In the genomic region with DNA sequence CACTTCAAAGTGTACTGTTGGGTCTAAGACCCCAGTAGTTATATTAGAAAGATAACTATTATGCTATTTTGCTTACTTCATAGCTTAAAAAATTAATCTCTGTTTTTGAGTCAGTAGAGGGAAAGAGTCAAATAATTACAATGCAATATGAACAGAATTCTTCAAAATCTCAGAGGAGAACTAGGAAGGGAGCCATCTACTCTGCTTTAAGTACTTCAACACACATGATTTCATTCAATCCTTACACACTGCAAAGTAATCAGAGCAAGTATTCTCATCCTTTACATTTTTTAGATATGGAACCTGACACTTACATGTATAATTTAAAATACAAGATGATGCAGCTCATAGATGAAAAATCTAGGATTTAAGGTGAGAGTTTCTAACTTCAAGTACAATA, we compare ENCODE assay signal across 14 cellular contexts. TPM values are rescaled to one million over a fixed set of nuclear protein-coding genes. Genes with fewer than 3 reads are reported as not detected.
DNase-seq lines count a peak whose midpoint lies in the region; ATAC-seq and TF ChIP-seq lines count a peak whose summit lies in the region.
"Had no signal": no experiment of that assay in that cellular context is flagged by ENCODE, and none has a peak within 500 bp of the region (broad histone marks: within the 10 kb centered on the region; RNA-seq: fewer than 3 reads in every experiment).

No MANE protein-coding gene starts in this region.

- H3K4me1 ChIP-seq in GM23248 (ENCODE audit: insufficient read depth) = peaks cover 85% of the 10 kb centered on the region
- peaks cover 0 to 48% (median 15%) of the 10 kb centered on the region in 3 donors for H3K4me1 ChIP-seq in gastroesophageal sphincter
- H3K4me1 ChIP-seq in smooth muscle cell (ENCODE audit: low read depth) = peaks cover 13% of the 10 kb centered on the region
- no peaks in the 10 kb centered on the region for H3K4me1 ChIP-seq in prostate gland (replicated peaks)

- intact Hi-C loops in prostate gland (cut with DNase I) (no loop called here), sciatic nerve (cut with DNase I) (no loop called here)

- DNase-seq in GM23248 = peak; percentile 48
- DNase-seq in SK-N-MC (ENCODE audit: low read depth, low spot score) = no peak
- DNase-seq in smooth muscle cell (lab: John Stamatoyannopoulos, UW; ENCODE audit: unreplicated experiment) = no peak
- DNase-seq in prostate gland (ENCODE audit: low spot score) = no peak
- DNase-seq in NCI-H748 treated with DMSO at 0.1 percent for 48 hours (lab: John Stamatoyannopoulos, UW) = no peak
- no peak for DNase-seq in sciatic nerve (ENCODE audit: low spot score)
- DNase-seq: ACHN, C1 segment of cervical spinal cord, NCI-H1105, NCI-H2081, NCI-H446 treated with DMSO at 0.1 percent for 48 hours, SHP77 treated with DMSO at 0.1 percent for 48 hours had no signal

- no peak overlapping the region for H2AFZ ChIP-seq in GM23248
- no peak overlapping the region for H2AFZ ChIP-seq in smooth muscle cell (ENCODE audit: low read depth)

- H3K79me2 ChIP-seq in GM23248 (ENCODE audit: insufficient read depth) (peaks cover 100% of the 10 kb centered on the region), smooth muscle cell (ENCODE audit: low read depth) (peaks cover 100% of the 10 kb centered on the region)

- H4K20me1 ChIP-seq in GM23248 (ENCODE audit: insufficient read depth) (no peaks in the 10 kb centered on the region), smooth muscle cell (ENCODE audit: low read depth) (peaks cover 89% of the 10 kb centered on the region)

- in situ Hi-C loops in GM23248 (cut with MboI) = no loop called here

- no peak for TF ChIP-seq EP300 in gastroesophageal sphincter (IDR thresholded peaks at IDR 0.05)

- no peaks in the 10 kb centered on the region for H3K9me2 ChIP-seq in GM23248 (ENCODE audit: insufficient read depth)

- ATAC-seq in gastroesophageal sphincter (peak; percentile 48), sciatic nerve (no peak)
- ATAC-seq: K562 had no signal

- no peak overlapping the region for H3K4me3 ChIP-seq in GM23248
- no peak overlapping the region for H3K4me3 ChIP-seq in SK-N-MC
- no peak overlapping the region for H3K4me3 ChIP-seq in gastroesophageal sphincter
- no peak overlapping the region for H3K4me3 ChIP-seq in smooth muscle cell
- H3K4me3 ChIP-seq in prostate gland = no peak overlapping the region
- H3K4me3 ChIP-seq: K562 had no signal

- H3K27me3 ChIP-seq in GM23248 (replicated peaks; ENCODE audit: insufficient read depth) (no peaks in the 10 kb centered on the region), gastroesophageal sphincter (no peaks in the 10 kb centered on the region), smooth muscle cell (ENCODE audit: low read depth) (no peaks in the 10 kb centered on the region), prostate gland (replicated peaks; ENCODE audit: insufficient read depth) (no peaks in the 10 kb centered on the region)

- H3K4me2 ChIP-seq in GM23248 (ENCODE audit: unreplicated experiment) (peak overlapping the region; percentile 44), smooth muscle cell (peak overlapping the region; percentile 72)

- no peaks in the 10 kb centered on the region for H3K9me3 ChIP-seq in GM23248 (ENCODE audit: low read depth)
- no peaks in the 10 kb centered on the region for H3K9me3 ChIP-seq in SK-N-MC (ENCODE audit: low read depth, low read length)
- no peaks in the 10 kb centered on the region for H3K9me3 ChIP-seq in gastroesophageal sphincter
- no peaks in the 10 kb centered on the region for H3K9me3 ChIP-seq in smooth muscle cell (replicated peaks; ENCODE audit: low read depth)
- no peaks in the 10 kb centered on the region for H3K9me3 ChIP-seq in prostate gland

- H3F3A ChIP-seq in GM23248 (ENCODE audit: insufficient read depth) (peaks cover 68% of the 10 kb centered on the region), smooth muscle cell (ENCODE audit: low read depth) (peaks cover 10% of the 10 kb centered on the region)

- H3K9ac ChIP-seq in GM23248 (no peak overlapping the region), SK-N-MC (ENCODE audit: insufficient read length) (no peak overlapping the region), smooth muscle cell (ENCODE audit: low read depth) (no peak overlapping the region)

- no peak for TF ChIP-seq POLR2A in gastroesophageal sphincter (IDR thresholded peaks at IDR 0.05)
- TF ChIP-seq POLR2A in prostate gland (IDR thresholded peaks at IDR 0.05) = no peak

- TF ChIP-seq CTCF in gastroesophageal sphincter (IDR thresholded peaks at IDR 0.05) (no peak), smooth muscle cell (IDR thresholded peaks at IDR 0.05; ENCODE audit: borderline replicate concordance, insufficient read depth, poor library complexity, severe bottlenecking) (no peak), prostate gland (IDR thresholded peaks at IDR 0.05) (no peak)

- peak overlapping the region; percentile 74 for H3K27ac ChIP-seq in GM23248
- 0 out of 2 replicates have a peak overlapping the region, but pooled peaks have one; percentile 33 for H3K27ac ChIP-seq in SK-N-MC
- H3K27ac ChIP-seq in gastroesophageal sphincter = no peak overlapping the region
- H3K27ac ChIP-seq in smooth muscle cell (ENCODE audit: low read depth) = peak overlapping the region; percentile 97
- H3K27ac ChIP-seq in prostate gland = no peak overlapping the region

- H3K36me3 ChIP-seq in GM23248 (ENCODE audit: low read depth) (no peaks in the 10 kb centered on the region), SK-N-MC (ENCODE audit: insufficient read depth, low read length) (no peaks in the 10 kb centered on the region), gastroesophageal sphincter (no peaks in the 10 kb centered on the region), smooth muscle cell (ENCODE audit: low read depth) (no peaks in the 10 kb centered on the region), prostate gland (no peaks in the 10 kb centered on the region)

RNA-seq across cellular contexts. Expression of a gene that starts 27.7 kb away (rescaled TPM):
- total RNA-seq in GM23248 (2014; rRNA removed; shearing (Covaris generic)) = 962 and 974 TPM in 2 replicates
- 248 and 252 TPM in 2 replicates for polyA plus RNA-seq in GM23248 (2016; fragmentation: Nextera tagmentation; extraction: Ambion mirVana)
- 100 to 1,000 TPM in 1 of 4 donors, 10 to 100 TPM in 3; 57.3 to 104 (median 80.9) TPM for total RNA-seq in gastroesophageal sphincter
- total RNA-seq in smooth muscle cell = 697 and 944 TPM in 2 replicates
- 295 and 364 TPM in 2 replicates for polyA plus RNA-seq in smooth muscle cell
- total RNA-seq in prostate gland = 10 to 100 TPM in 1 of 2 donors, 1 to 10 TPM in 1; 8.2 to 17.6 TPM
- total RNA-seq in sciatic nerve = 45.7 TPM

Comparison
In these comparisons a context has a peak if more than half of its experiments do, and no peak if none do; other contexts are left out.
1. H3K27ac ChIP-seq: peak in GM23248 (single experiment), SK-N-MC (single experiment) and smooth muscle cell (single experiment); none in gastroesophageal sphincter (0 of 4) and prostate gland (0 of 2).